12 cellular contexts compared by ENCODE assay signal in genomic region chr19:32748497-32748896, GRCh38. TPM values are rescaled to one million over a fixed set of nuclear protein-coding genes. Genes with fewer than 3 reads are reported as not detected.
DNase-seq lines count a peak whose midpoint lies in the region; ATAC-seq, FAIRE-seq and TF ChIP-seq lines count a peak whose summit lies in the region.
"Had no signal": no experiment of that assay in that cellular context is flagged by ENCODE, and none has a peak within 500 bp of the region (broad histone marks: within the 10 kb centered on the region; RNA-seq: fewer than 3 reads in every experiment).

No MANE protein-coding gene starts in this region.

- no peak for TF ChIP-seq EP300 in GM12878 (IDR thresholded peaks at IDR 0.05; ENCODE audit: borderline replicate concordance in 1 of 2, control insufficient read depth in 1 of 2, low read depth in 2 of 2, low read length in 2 of 2)

- H3K36me3 ChIP-seq in cardiac muscle cell (no peaks in the 10 kb centered on the region), Karpas-422 (ENCODE audit: insufficient read depth, low read length) (no peaks in the 10 kb centered on the region), GM12878 (ENCODE audit: control insufficient read depth in 2 of 2, insufficient read depth in 2 of 2, low read length in 1 of 2) (no peaks in the 10 kb centered on the region), aorta (ENCODE audit: control insufficient read depth in 1 of 2, insufficient read depth in 2 of 2, low read length in 1 of 2) (no peaks in the 10 kb centered on the region)
- H3K36me3 ChIP-seq: gastroesophageal sphincter had no signal

- H3K9ac ChIP-seq in Karpas-422 (ENCODE audit: low read length) (no peak overlapping the region), GM12878 (ENCODE audit: control insufficient read depth, insufficient read depth, low read length) (no peak overlapping the region)

- H3K27me3 ChIP-seq in cardiac muscle cell, result no peaks in the 10 kb centered on the region
- H3K27me3 ChIP-seq in Karpas-422 (ENCODE audit: low read length), result no peaks in the 10 kb centered on the region
- H3K27me3 ChIP-seq in GM12878 (replicated peaks in 1 of 2; ENCODE audit: control insufficient read depth in 2 of 2, insufficient read depth in 2 of 2, low read length in 1 of 2), result no peaks in the 10 kb centered on the region; a peak in 1 of 4 replicates
- H3K27me3 ChIP-seq in aorta (ENCODE audit: control insufficient read depth in 1 of 2, insufficient read depth in 2 of 2, low read length in 1 of 2), result no peaks in the 10 kb centered on the region

- TF ChIP-seq CTCF in cardiac muscle cell (IDR thresholded peaks at IDR 0.05; ENCODE audit: low read depth, low read length), result peak; percentile 2
- TF ChIP-seq CTCF in GM12878 (IDR thresholded peaks at IDR 0.05 in 2 of 3, conservative IDR thresholded peaks at IDR 0.05 in 1 of 3; ENCODE audit: control insufficient read depth in 2 of 3, extremely low read depth in 1 of 3, insufficient read depth in 1 of 3, low read depth in 3 of 3, low read length in 3 of 3), result peak; percentile 45 to 56 (median 49); a peak in 5 of 6 replicates
- no peak for TF ChIP-seq CTCF in type B pancreatic cell (conservative IDR thresholded peaks at IDR 0.05)

- H3K9me3 ChIP-seq in cardiac muscle cell (ENCODE audit: low read depth), result no peaks in the 10 kb centered on the region
- no peaks in the 10 kb centered on the region for H3K9me3 ChIP-seq in Karpas-422 (ENCODE audit: low read length)
- no peaks in the 10 kb centered on the region; the same call in 2 of the 3 replicates for H3K9me3 ChIP-seq in GM12878 (replicated peaks; ENCODE audit: control insufficient read depth, insufficient read depth, low read length)
- H3K9me3 ChIP-seq in aorta (ENCODE audit: control insufficient read depth, low read length), result no peaks in the 10 kb centered on the region
- H3K9me3 ChIP-seq: gastroesophageal sphincter had no signal

- intact Hi-C loops in cardiac septum (cut with DNase I) (no loop called here), GM12878 (cut with micrococcal nuclease; ENCODE audit: unreplicated experiment) (no loop called here), aorta (cut with DNase I) (no loop called here)

- H3K4me3 ChIP-seq in cardiac muscle cell (no peak overlapping the region), Karpas-422 (ENCODE audit: low read length) (no peak overlapping the region), GM12878 (no peak overlapping the region), aorta (ENCODE audit: low read length in 2 of 2) (no peak overlapping the region)
- H3K4me3 ChIP-seq: gastroesophageal sphincter had no signal

- 8% methylated on average over 5 of the region's 5 CpGs for WGBS in GM12878 (ENCODE audit: insufficient coverage, insufficient replicate concordance, low lambda C conversion rate, missing lambda C conversion rate)
- WGBS in aorta, 2 donors, result 58 to 64% methylated on average over 5 of the region's 5 CpGs

- H3K36me3 Mint-ChIP-seq in type B pancreatic cell, result no peaks in the 10 kb centered on the region

- H2AFZ ChIP-seq in Karpas-422 (ENCODE audit: low read length) (no peak overlapping the region), GM12878 (ENCODE audit: control insufficient read depth, low read depth, low read length) (no peak overlapping the region)

- POLR2A ChIA-PET in GM12878 (lab: Charles Lee), result no interaction called here

- BruUV-seq in GM12878 (replicated peaks; lab: Mats Ljungman, UMichigan), result no TSS peak

- H3K79me2 ChIP-seq in Karpas-422 (ENCODE audit: low read length), result no peaks in the 10 kb centered on the region
- no peaks in the 10 kb centered on the region for H3K79me2 ChIP-seq in GM12878 (ENCODE audit: control insufficient read depth, insufficient read depth, low read length)

- H3K27ac Mint-ChIP-seq in type B pancreatic cell, result no peak overlapping the region

- H4K20me1 ChIP-seq in Karpas-422 (ENCODE audit: insufficient read depth, low read depth, low read length) (no peaks in the 10 kb centered on the region), GM12878 (ENCODE audit: control insufficient read depth, insufficient read depth) (no peaks in the 10 kb centered on the region)

- ATAC-seq in GM12878 (peak; percentile 85), aorta (ENCODE audit: low FRiP score) (no peak), HG02678 (IDR thresholded peaks at IDR 0.05; ENCODE audit: unreplicated experiment) (no peak), HG02973 (IDR thresholded peaks at IDR 0.05; ENCODE audit: unreplicated experiment) (no peak)
- ATAC-seq: gastroesophageal sphincter had no signal

- DNase-seq in cardiac muscle cell (ENCODE audit: low read depth in 1 of 2, low spot score in 1 of 2) (no peak), cardiac septum (ENCODE audit: low spot score) (no peak), Karpas-422 (peak; percentile 81), GM12878 (ENCODE audit: low read depth, low spot score) (no peak), type B pancreatic cell (ENCODE audit: extremely low spot score, unreplicated experiment) (peak; percentile 64), aorta (no peak)
- DNase-seq: cerebellar nuclear complex, Kasumi-1 had no signal

- no peaks in the 10 kb centered on the region for H3K27me3 Mint-ChIP-seq in type B pancreatic cell

- peak; percentile 60 for TF ChIP-seq RAD21 in GM12878 (IDR thresholded peaks at IDR 0.05; ENCODE audit: insufficient read depth, low read depth, low read length)

- peak; percentile 54 for FAIRE-seq in GM12878 (lab: Jason Lieb, UNC)

- no peak overlapping the region for H3K4me3 Mint-ChIP-seq in type B pancreatic cell

- H3K9me2 ChIP-seq in Karpas-422 (replicated peaks; ENCODE audit: insufficient read depth, low read length), result no peaks in the 10 kb centered on the region

- TF ChIP-seq POLR2A in GM12878 (IDR thresholded peaks at IDR 0.05; ENCODE audit: low read depth, low read length), result no peak

- no peak overlapping the region for H3K4me2 ChIP-seq in Karpas-422 (ENCODE audit: low read depth, low read length, poor library complexity, severe bottlenecking)
- H3K4me2 ChIP-seq in GM12878 (ENCODE audit: control insufficient read depth, insufficient read depth), result no peak overlapping the region

- SMC1A ChIA-PET in GM12878 (lab: Charles Lee; ENCODE audit: uncharacterized antibody, unreplicated experiment), result no interaction called here

- no peaks in the 10 kb centered on the region for H3K9me3 Mint-ChIP-seq in type B pancreatic cell

- H3K27ac ChIP-seq in cardiac muscle cell (no peak overlapping the region), Karpas-422 (ENCODE audit: low read length) (no peak overlapping the region), GM12878 (ENCODE audit: control insufficient read depth, insufficient read depth) (no peak overlapping the region), aorta (ENCODE audit: low read depth in 1 of 2, low read length in 2 of 2) (no peak overlapping the region)
- H3K27ac ChIP-seq: gastroesophageal sphincter had no signal

- RAD21 ChIA-PET in GM12878 (lab: Charles Lee; ENCODE audit: unreplicated experiment), result interaction anchor here (1.2 kb wide), 1 partner anchor 55 kb away, joined by 3 read pairs; no protein-coding TSS in a partner anchor

- in situ Hi-C loops in GM12878 (cut with MboI), result no loop called here

- H3K4me1 Mint-ChIP-seq in type B pancreatic cell (ENCODE audit: unreplicated experiment), result peaks cover 4% of the 10 kb centered on the region

- CTCF ChIA-PET in GM12878 (lab: Yijun Ruan, JAX), result interaction anchor here (0.5 to 0.8 kb wide), 4 partner anchors 17 to 235 kb away, joined by 3 to 4 read pairs (median 4); no protein-coding TSS in a partner anchor

- H3K4me1 ChIP-seq in cardiac muscle cell (ENCODE audit: low read depth) (no peaks in the 10 kb centered on the region), Karpas-422 (ENCODE audit: low read length) (peaks cover 8% of the 10 kb centered on the region; the same call in 1 of the 2 replicates), GM12878 (ENCODE audit: control insufficient read depth, insufficient read depth, low read length) (peaks cover 6% of the 10 kb centered on the region), aorta (ENCODE audit: control insufficient read depth in 1 of 2, insufficient read depth in 2 of 2, low read length in 2 of 2) (no peaks in the 10 kb centered on the region)
- H3K4me1 ChIP-seq: gastroesophageal sphincter had no signal

RNA-seq across cellular contexts. Expression of gene TDRD12, which starts 28.9 kb away (rescaled TPM):
- total RNA-seq in cardiac muscle cell, result 0.03 TPM in 1 of 2 replicates, not detected in the other
- polyA plus RNA-seq in cardiac muscle cell, result 0.10 TPM in 1 of 2 replicates, not detected in the other
- total RNA-seq in cardiac septum, result 0.16 TPM
- total RNA-seq in Karpas-422 (2014; rRNA removed; shearing (Covaris generic); ENCODE audit: low replicate concordance), result not detected in 2 replicates
- total RNA-seq in GM12878 (2013; cell fraction: nucleolus; rRNA removed), result 1.3 and 1.7 TPM in 2 replicates
- total RNA-seq in GM12878 (2014; rRNA removed), result 0.11 TPM in 1 of 2 replicates, not detected in the other
- not detected in 2 replicates for total RNA-seq in GM12878 (2014; rRNA removed; fragmentation: Illumina TruSeq; extraction: Trizol)
- not detected in 2 replicates for total RNA-seq in GM12878 (2021)
- polyA plus RNA-seq in GM12878 (2011; ENCODE audit: low read depth), result 0.07 TPM
- polyA plus RNA-seq in GM12878 (2011; rRNA removed), result 0.15 and 0.17 TPM in 2 replicates
- polyA plus RNA-seq in GM12878 (2011; cell fraction: cytosol; rRNA removed), result 0.03 and 0.10 TPM in 2 replicates
- polyA plus RNA-seq in GM12878 (2011; cell fraction: nucleus; rRNA removed), result 0.28 and 0.41 TPM in 2 replicates
- polyA plus RNA-seq in GM12878 (2012), result 0.14 and 0.18 TPM in 2 replicates
- not detected in 2 replicates for polyA plus RNA-seq in GM12878 (2014; fragmentation: Illumina TruSeq; extraction: Trizol)
- polyA plus RNA-seq in GM12878 (2014; fragmentation: Nextera tagmentation; extraction: Ambion mirVana), result not detected
- 0.13 TPM in 1 of 2 replicates, not detected in the other for polyA plus RNA-seq in GM12878 (2014; rRNA removed)
- under 1 TPM in 1 of 2 experiments, not detected in 1; 0.08 TPM for polyA plus RNA-seq in GM12878 (2016; fragmentation: Nextera tagmentation; extraction: Ambion mirVana)
- polyA minus RNA-seq in GM12878 (2011; rRNA and poly(A)+ RNA removed), result 0.07 TPM in 1 of 2 replicates, not detected in the other
- polyA minus RNA-seq in GM12878 (2011; cell fraction: cytosol; rRNA and poly(A)+ RNA removed), result not detected in 2 replicates
- 0.12 TPM in 1 of 2 replicates, not detected in the other for polyA minus RNA-seq in GM12878 (2011; cell fraction: nucleus; rRNA and poly(A)+ RNA removed)
- 0.24 TPM in 2 replicates for total RNA-seq in type B pancreatic cell (ENCODE audit: low replicate concordance)
- total RNA-seq in aorta, result under 1 TPM in 1 of 2 donors, not detected in 1; 0.18 TPM
- under 1 TPM in 1 of 2 donors, not detected in 1; 0.03 TPM for polyA plus RNA-seq in aorta
- total RNA-seq: SK-MEL-5 had no signal

RNA-seq across cellular contexts. Expression of gene NUDT19, which starts 56.9 kb away (rescaled TPM):
- 5.1 and 5.5 TPM in 2 replicates for total RNA-seq in cardiac muscle cell
- polyA plus RNA-seq in cardiac muscle cell, result 2.1 and 3.3 TPM in 2 replicates
- total RNA-seq in cardiac septum, result 15.3 TPM
- total RNA-seq in Karpas-422 (2014; rRNA removed; shearing (Covaris generic); ENCODE audit: low replicate concordance), result 17.0 and 19.6 TPM in 2 replicates
- total RNA-seq in GM12878 (2013; cell fraction: nucleolus; rRNA removed), result 17.2 and 18.1 TPM in 2 replicates
- total RNA-seq in GM12878 (2014; rRNA removed), result 19.9 and 20.3 TPM in 2 replicates
- 7.9 and 8.5 TPM in 2 replicates for total RNA-seq in GM12878 (2014; rRNA removed; fragmentation: Illumina TruSeq; extraction: Trizol)
- 16.4 and 18.2 TPM in 2 replicates for total RNA-seq in GM12878 (2021)
- polyA plus RNA-seq in GM12878 (2011; ENCODE audit: low read depth), result 6.7 TPM
- 12.2 and 13.0 TPM in 2 replicates for polyA plus RNA-seq in GM12878 (2011; rRNA removed)
- 7.9 and 8.0 TPM in 2 replicates for polyA plus RNA-seq in GM12878 (2011; cell fraction: cytosol; rRNA removed)
- 4.3 and 5.3 TPM in 2 replicates for polyA plus RNA-seq in GM12878 (2011; cell fraction: nucleus; rRNA removed)
- polyA plus RNA-seq in GM12878 (2012), result 9.7 and 10.4 TPM in 2 replicates
- 9.3 and 10.5 TPM in 2 replicates for polyA plus RNA-seq in GM12878 (2014; fragmentation: Illumina TruSeq; extraction: Trizol)
- polyA plus RNA-seq in GM12878 (2014; fragmentation: Nextera tagmentation; extraction: Ambion mirVana), result 10 to 100 TPM; 16.8 to 31.0 TPM
- polyA plus RNA-seq in GM12878 (2014; rRNA removed), result 9.9 and 10.2 TPM in 2 replicates
- polyA plus RNA-seq in GM12878 (2016; fragmentation: Nextera tagmentation; extraction: Ambion mirVana), result 10 to 100 TPM; 17.3 to 18.8 TPM
- 5.3 and 5.4 TPM in 2 replicates for polyA minus RNA-seq in GM12878 (2011; rRNA and poly(A)+ RNA removed)
- 11.0 and 12.0 TPM in 2 replicates for polyA minus RNA-seq in GM12878 (2011; cell fraction: cytosol; rRNA and poly(A)+ RNA removed)
- 10.0 and 19.3 TPM in 2 replicates for polyA minus RNA-seq in GM12878 (2011; cell fraction: nucleus; rRNA and poly(A)+ RNA removed)
- 10.8 and 17.1 TPM in 2 replicates for total RNA-seq in type B pancreatic cell (ENCODE audit: low replicate concordance)
- total RNA-seq in aorta, result 1 to 10 TPM; 5.4 to 6.6 TPM
- polyA plus RNA-seq in aorta, result 1 to 10 TPM; 3.5 to 4.5 TPM

Comparison
In these comparisons a context has a peak if more than half of its experiments do, and no peak if none do; other contexts are left out.
1. DNase-seq: peak in Karpas-422 (single experiment) and type B pancreatic cell (single experiment); none in cardiac muscle cell (0 of 2), cardiac septum (single experiment), GM12878 (single experiment) and aorta (0 of 2).